In genomic region chr17:79362086-79362995, GRCh38 we compare ENCODE assay signal across 25 cellular contexts.
"Had no signal": no experiment of that assay in that cellular context is flagged by ENCODE, and none has a peak within 500 bp of the region (broad histone marks: within the 10 kb centered on the region; RNA-seq: fewer than 3 reads in every experiment).

No MANE protein-coding gene starts in this region.

- H3K36me3 ChIP-seq: esophagus muscularis mucosa, neutrophil, ovary, prostate gland, thoracic aorta had no signal

- H3K4me1 Mint-ChIP-seq: activated CD4-positive, alpha-beta T cell treated with anti-CD3 and anti-CD28 coated beads for 36 hours; activated naive CD4-positive, alpha-beta T cell treated with anti-CD3 and anti-CD28 coated beads, Interleukin-2, amount 10 ng/mL, durations not matched to agents 7 days and 5 days; activated naive CD8-positive, alpha-beta T cell treated with anti-CD3 and anti-CD28 coated beads, Interleukin-2, amount 10 ng/mL, durations not matched to agents 7 days and 5 days; stimulated activated effector memory CD8-positive, alpha-beta T cell treated with anti-CD3 and anti-CD28 coated beads, Interleukin-12 subunit alpha, Interleukin-12 subunit beta, amount 100 ng/mL, for 72 hours had no signal

- H3K36me3 Mint-ChIP-seq: activated naive CD4-positive, alpha-beta T cell treated with anti-CD3 and anti-CD28 coated beads, Interleukin-2, amount 10 ng/mL, durations not matched to agents 7 days and 5 days; activated naive CD8-positive, alpha-beta T cell treated with anti-CD3 and anti-CD28 coated beads, Interleukin-2, amount 10 ng/mL, durations not matched to agents 7 days and 5 days; stimulated activated effector memory CD8-positive, alpha-beta T cell treated with anti-CD3 and anti-CD28 coated beads, Interleukin-12 subunit alpha, Interleukin-12 subunit beta, amount 100 ng/mL, for 72 hours had no signal

- H3K9me3 ChIP-seq: esophagus muscularis mucosa, mucosa of descending colon, neutrophil, ovary, prostate gland, thoracic aorta had no signal

- H3K27ac Mint-ChIP-seq: activated CD4-positive, alpha-beta T cell treated with anti-CD3 and anti-CD28 coated beads for 36 hours; activated naive CD4-positive, alpha-beta T cell treated with anti-CD3 and anti-CD28 coated beads, Interleukin-2, amount 10 ng/mL, durations not matched to agents 7 days and 5 days; activated naive CD8-positive, alpha-beta T cell treated with anti-CD3 and anti-CD28 coated beads, Interleukin-2, amount 10 ng/mL, durations not matched to agents 7 days and 5 days; nephron; stimulated activated effector memory CD8-positive, alpha-beta T cell treated with anti-CD3 and anti-CD28 coated beads, Interleukin-12 subunit alpha, Interleukin-12 subunit beta, amount 100 ng/mL, for 72 hours; stimulated activated naive CD8-positive, alpha-beta T cell treated with anti-CD3 and anti-CD28 coated beads, Interleukin-15, Interleukin-2, amounts not matched to agents 100 ng/mL and 50 ng/mL, for 24 hours had no signal

- H3K9me3 Mint-ChIP-seq: activated naive CD4-positive, alpha-beta T cell treated with anti-CD3 and anti-CD28 coated beads, Interleukin-2, amount 10 ng/mL, durations not matched to agents 7 days and 5 days; activated naive CD8-positive, alpha-beta T cell treated with anti-CD3 and anti-CD28 coated beads, Interleukin-2, amount 10 ng/mL, durations not matched to agents 7 days and 5 days; nephron; stimulated activated effector memory CD8-positive, alpha-beta T cell treated with anti-CD3 and anti-CD28 coated beads, Interleukin-12 subunit alpha, Interleukin-12 subunit beta, amount 100 ng/mL, for 72 hours; stimulated activated naive CD8-positive, alpha-beta T cell treated with anti-CD3 and anti-CD28 coated beads, Interleukin-15, Interleukin-2, amounts not matched to agents 100 ng/mL and 50 ng/mL, for 24 hours had no signal

- H3K4me3 ChIP-seq: esophagus muscularis mucosa, mucosa of descending colon, ovary, prostate gland, skin epidermis, thoracic aorta had no signal

- H3K27ac ChIP-seq: esophagus muscularis mucosa, foreskin keratinocyte, neutrophil, ovary, prostate gland, skin epidermis, thoracic aorta had no signal

- H3K27me3 ChIP-seq: ovary had no signal

- H3K4me1 ChIP-seq: foreskin keratinocyte had no signal

- DNase-seq: activated CD4-positive, alpha-beta T cell treated with anti-CD3 and anti-CD28 coated beads for 36 hours; activated CD4-positive, alpha-beta T cell treated with anti-CD3 and anti-CD28 coated beads, Interleukin-2, amount 50 U/mL, for 4 hours; activated CD4-positive, CD25-positive, alpha-beta regulatory T cell; activated effector memory CD4-positive, alpha-beta T cell treated with anti-CD3 and anti-CD28 coated beads, Interleukin-2, amount 50 U/mL, for 16 hours; activated naive CD4-positive, alpha-beta T cell treated with anti-CD3 and anti-CD28 coated beads, Interleukin-2, amount 10 ng/mL, durations not matched to agents 7 days and 5 days; activated naive CD8-positive, alpha-beta T cell treated with anti-CD3 and anti-CD28 coated beads, Interleukin-2, amount 10 ng/mL, durations not matched to agents 7 days and 5 days; activated T-cell treated with anti-CD3 and anti-CD28 coated beads for 4 hours; caudate nucleus; foreskin keratinocyte; islet precursor cell; left cardiac atrium; left ventricle myocardium superior; ovary; retina; stimulated activated CD4-positive, alpha-beta T cell treated with anti-CD3 and anti-CD28 coated beads, Interleukin-4, amount 100 ng/mL, for 24 hours; trophoblast cell had no signal

- H3K4me3 Mint-ChIP-seq: activated CD4-positive, alpha-beta T cell treated with anti-CD3 and anti-CD28 coated beads for 36 hours; activated naive CD4-positive, alpha-beta T cell treated with anti-CD3 and anti-CD28 coated beads, Interleukin-2, amount 10 ng/mL, durations not matched to agents 7 days and 5 days; activated naive CD8-positive, alpha-beta T cell treated with anti-CD3 and anti-CD28 coated beads, Interleukin-2, amount 10 ng/mL, durations not matched to agents 7 days and 5 days; nephron; stimulated activated effector memory CD8-positive, alpha-beta T cell treated with anti-CD3 and anti-CD28 coated beads, Interleukin-12 subunit alpha, Interleukin-12 subunit beta, amount 100 ng/mL, for 72 hours; stimulated activated naive CD8-positive, alpha-beta T cell treated with anti-CD3 and anti-CD28 coated beads, Interleukin-15, Interleukin-2, amounts not matched to agents 100 ng/mL and 50 ng/mL, for 24 hours had no signal
